In the genomic region with DNA sequence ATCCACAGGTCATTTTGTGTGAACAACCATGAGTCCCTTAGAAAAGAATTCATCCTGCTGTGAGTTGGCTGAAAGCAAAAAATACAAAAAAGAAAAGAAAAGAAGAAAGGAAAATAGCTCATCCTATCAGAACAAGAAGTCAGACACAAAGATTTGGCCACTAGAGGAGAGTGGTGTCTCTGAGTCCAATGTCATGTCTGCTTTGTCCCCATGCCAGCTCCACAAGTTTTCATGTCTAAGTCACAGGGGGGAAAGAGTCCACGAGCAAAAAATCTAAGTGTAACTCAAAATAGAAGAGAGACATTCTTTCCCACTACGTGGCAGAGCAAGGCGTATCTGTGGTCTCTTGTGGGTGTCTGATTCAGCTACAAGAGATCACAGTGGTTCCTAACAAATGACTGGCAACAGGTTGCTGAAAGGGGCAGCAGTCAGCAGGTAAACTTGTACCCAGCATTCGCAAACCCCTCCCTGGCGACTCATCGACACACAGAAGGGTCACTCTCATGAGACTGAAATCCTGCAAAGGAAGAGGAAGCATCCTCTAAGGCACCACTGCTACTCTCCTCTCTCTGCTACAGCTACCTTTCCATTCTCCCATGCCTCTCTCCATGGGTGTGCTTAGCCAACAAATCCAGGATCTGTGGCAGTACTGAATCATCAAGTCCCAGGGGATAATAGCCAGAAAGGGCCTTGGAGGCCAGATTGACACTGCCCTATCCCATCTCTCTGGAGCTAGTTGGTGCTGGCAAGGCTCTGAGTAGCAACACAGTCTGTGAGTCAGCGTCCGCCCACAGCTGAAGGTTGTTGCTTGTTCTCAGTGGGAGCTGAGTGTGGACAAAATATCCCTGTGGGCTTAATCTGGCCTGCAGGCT, we compare ENCODE assay signal across 8 cellular contexts.
DNase-seq lines count a peak whose midpoint lies in the region; ATAC-seq lines count a peak whose summit lies in the region.

No MANE protein-coding gene starts in this region.

- peaks cover 37% of the 10 kb centered on the region for H3K36me3 Mint-ChIP-seq in T-helper 1 cell treated with Interleukin-12 subunit alpha and Interleukin-12 subunit beta and Interleukin-4 antibody, amounts not matched to agents 30 μg/mL and 1 μg/mL, for 36 hours (ENCODE audit: low read depth)

- H3K4me1 Mint-ChIP-seq in T-helper 1 cell treated with Interleukin-12 subunit alpha and Interleukin-12 subunit beta and Interleukin-4 antibody, amounts not matched to agents 30 μg/mL and 1 μg/mL, for 36 hours (ENCODE audit: low read depth): peaks cover 79% of the 10 kb centered on the region

- ATAC-seq in HG03039 (IDR thresholded peaks at IDR 0.05; ENCODE audit: unreplicated experiment): peak; percentile 55
- ATAC-seq in left lobe of liver: peak; percentile 59

- peak overlapping the region; percentile 81 for H3K4me3 Mint-ChIP-seq in T-helper 1 cell treated with Interleukin-12 subunit alpha and Interleukin-12 subunit beta and Interleukin-4 antibody, amounts not matched to agents 30 μg/mL and 1 μg/mL, for 36 hours

- H3K27me3 Mint-ChIP-seq in T-helper 1 cell treated with Interleukin-12 subunit alpha and Interleukin-12 subunit beta and Interleukin-4 antibody, amounts not matched to agents 30 μg/mL and 1 μg/mL, for 36 hours (ENCODE audit: low read depth): no peaks in the 10 kb centered on the region

- DNase-seq in GM04504 (ENCODE audit: low read depth): peak; percentile 86
- DNase-seq in left lobe of liver (ENCODE audit: low spot score): no peak
- peak; percentile 56 for DNase-seq in stimulated activated CD8-positive, alpha-beta memory T cell treated with anti-CD3 and anti-CD28 coated beads, Interleukin-12 subunit alpha, Interleukin-12 subunit beta, amount 100 ng/mL, for 4 hours (ENCODE audit: low read depth)
- DNase-seq in 8988T: no peak
- no peak for DNase-seq in GM19240 (ENCODE audit: insufficient read length, low spot score)

- peak overlapping the region; percentile 92 for H3K27ac Mint-ChIP-seq in T-helper 1 cell treated with Interleukin-12 subunit alpha and Interleukin-12 subunit beta and Interleukin-4 antibody, amounts not matched to agents 30 μg/mL and 1 μg/mL, for 36 hours

- H3K27ac ChIP-seq in angular gyrus (ENCODE audit: low read depth, low read length): peak overlapping the region; percentile 49

- H3K9me3 Mint-ChIP-seq in T-helper 1 cell treated with Interleukin-12 subunit alpha and Interleukin-12 subunit beta and Interleukin-4 antibody, amounts not matched to agents 30 μg/mL and 1 μg/mL, for 36 hours: peaks cover 24% of the 10 kb centered on the region

Comparison
In these comparisons a context has a peak if more than half of its experiments do, and no peak if none do; other contexts are left out.
1. DNase-seq: peak in GM04504 (single experiment) and stimulated activated CD8-positive, alpha-beta memory T cell treated with anti-CD3 and anti-CD28 coated beads, Interleukin-12 subunit alpha, Interleukin-12 subunit beta, amount 100 ng/mL, for 4 hours (single experiment); none in left lobe of liver (single experiment), 8988T (single experiment) and GM19240 (single experiment).